11 cellular contexts compared by ENCODE assay signal in the genomic region with DNA sequence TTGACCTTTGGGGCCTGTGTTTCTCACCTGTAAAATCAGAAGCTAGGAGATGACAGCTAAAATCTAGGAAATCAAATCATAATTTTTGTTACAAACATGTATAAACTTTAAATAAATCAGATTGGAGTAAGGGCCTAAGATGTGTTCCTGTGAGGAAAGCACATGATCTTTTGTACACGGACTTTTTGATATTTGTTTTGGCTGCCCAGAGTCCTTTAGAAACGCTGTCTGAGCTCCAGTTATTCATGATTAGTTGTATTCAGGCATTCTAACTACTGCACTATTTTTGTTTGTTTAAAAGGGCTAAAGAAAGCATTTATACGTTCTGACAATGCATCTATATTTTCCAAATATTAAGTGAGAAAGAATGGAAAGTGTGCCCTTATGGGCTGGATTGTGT.
"Had no signal": no experiment of that assay in that cellular context is flagged by ENCODE, and none has a peak within 500 bp of the region (broad histone marks: within the 10 kb centered on the region; RNA-seq: fewer than 3 reads in every experiment).

No MANE protein-coding gene starts in this region.

- H3K9ac ChIP-seq: GM23248 had no signal

- H3K4me1 ChIP-seq: HAP-1 had no signal

- H3K36me3 ChIP-seq: HAP-1 had no signal

- H3K27ac Mint-ChIP-seq: GM23338, H9, HFFc6 had no signal

- H3K27ac ChIP-seq: GM23248 had no signal

- H3K9me3 ChIP-seq: HAP-1 had no signal

- FAIRE-seq: H1, H54 had no signal

- DNase-seq: GM23248, GOT3, H7, H9, HCEC 1CT, HFFc6 had no signal

- ATAC-seq: GM23338, HCT116 had no signal

- H3K4me3 Mint-ChIP-seq: GM23338, H9, HFFc6 had no signal

- H3K4me3 ChIP-seq: GM23248, GM23338, HAP-1 had no signal
